Comparison of ENCODE assay signal across 1 cellular context in genomic region chr3:46399557-46399956, GRCh38.
TF ChIP-seq lines count a peak whose summit lies in the region.

No MANE protein-coding gene starts in this region.

TF ChIP-seq in IMR-90, 13 proteins besides CTCF, POLR2A, EP300 and RAD21 (continued from another document):
- TF ChIP-seq MAFK (IDR thresholded peaks at IDR 0.05; ENCODE audit: low read depth, low read length), result no peak
- TF ChIP-seq RFX5 (IDR thresholded peaks at IDR 0.05; ENCODE audit: low read depth, low read length), result no peak
- TF ChIP-seq MXI1 (IDR thresholded peaks at IDR 0.05; ENCODE audit: borderline replicate concordance, low read depth, low read length), result no peak
- no peak for TF ChIP-seq MAZ (IDR thresholded peaks at IDR 0.05; ENCODE audit: borderline replicate concordance, low read depth, low read length)
- TF ChIP-seq SMC3 (IDR thresholded peaks at IDR 0.05; ENCODE audit: low read depth, low read length), result no peak
- no peak for TF ChIP-seq BHLHE40 (IDR thresholded peaks at IDR 0.05; ENCODE audit: low read depth, low read length)
- TF ChIP-seq ELK1 (IDR thresholded peaks at IDR 0.05; ENCODE audit: borderline replicate concordance, low read depth, low read length), result no peak
TF ChIP-seq in IMR-90: peak in this region for 0.
